Comparison of ENCODE assay signal across 14 cellular contexts in the genomic region with DNA sequence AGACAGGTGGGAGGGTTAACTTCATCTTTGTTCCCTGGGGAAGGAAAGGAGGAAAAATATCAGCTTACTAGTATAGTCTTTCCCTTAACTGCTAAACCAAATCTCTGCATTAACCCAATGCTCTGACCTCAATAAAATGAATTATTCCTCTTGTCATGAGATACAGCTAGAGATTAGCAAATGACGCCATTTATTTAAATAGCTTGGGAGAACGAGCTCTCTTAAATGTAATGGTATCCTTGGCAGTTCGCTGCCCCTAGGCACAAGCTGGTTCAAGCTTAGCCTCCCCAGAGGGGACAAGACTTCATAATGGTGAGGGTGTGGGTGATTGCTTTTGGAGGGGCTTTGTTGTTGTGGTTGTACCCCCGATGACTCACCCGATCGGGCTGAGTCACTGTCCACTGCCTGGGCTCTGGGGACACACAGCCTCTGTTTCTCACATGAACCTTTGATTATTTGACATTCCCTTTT. TPM values are rescaled to one million over a fixed set of nuclear protein-coding genes. Genes with fewer than 3 reads are reported as not detected.
A peak's percentile ranks its signal among the peaks of the same experiment; 100 is the strongest.
DNase-seq lines count a peak whose midpoint lies in the region; ATAC-seq and TF ChIP-seq lines count a peak whose summit lies in the region.
"Had no signal": no experiment of that assay in that cellular context is flagged by ENCODE, and none has a peak within 500 bp of the region (broad histone marks: within the 10 kb centered on the region; RNA-seq: fewer than 3 reads in every experiment).

No MANE protein-coding gene starts in this region.

- H3K4me3 ChIP-seq in breast epithelium (no peak overlapping the region), gastroesophageal sphincter (no peak overlapping the region)
- H3K4me3 ChIP-seq: lower lobe of right lung had no signal

- H3K36me3 ChIP-seq in breast epithelium (no peaks in the 10 kb centered on the region), gastroesophageal sphincter (peaks cover 0 to 43% of the 10 kb centered on the region in 2 donors)

- no peak for ATAC-seq in HG02759 (IDR thresholded peaks at IDR 0.05; ENCODE audit: unreplicated experiment)
- no peak for ATAC-seq in gastroesophageal sphincter
- ATAC-seq: lower lobe of right lung; stimulated activated naive B cell treated with anti-CD40 and anti-IgM and Interleukin-4, amounts not matched to agents 10 μg/mL and 1 μg/mL and 100 μg/mL, for 72 hours had no signal

- no peaks in the 10 kb centered on the region for H3K4me1 ChIP-seq in breast epithelium
- H3K4me1 ChIP-seq in gastroesophageal sphincter, result peaks cover 0 to 2% (median 0%) of the 10 kb centered on the region in 3 donors

- H3K27ac Mint-ChIP-seq in MCF 10A (ENCODE audit: low read depth, unreplicated experiment), result peak overlapping the region; percentile 50
- H3K27ac Mint-ChIP-seq in activated T-helper 1 cell treated with anti-CD3 and anti-CD28 coated beads, Interleukin-12 subunit alpha, Interleukin-12 subunit beta, Interleukin-2, Interleukin-4 antibody, amounts not matched to agents 30 ng/mL and 10 ng/mL and 1 ng/mL, durations not matched to agents 14 hours and 24 hours and 36 hours, result no peak overlapping the region
- H3K27ac Mint-ChIP-seq: stimulated activated naive B cell treated with anti-CD40 and anti-IgM and Interleukin-4, amounts not matched to agents 10 μg/mL and 1 μg/mL and 100 μg/mL, for 72 hours had no signal

- TF ChIP-seq EP300 in gastroesophageal sphincter (IDR thresholded peaks at IDR 0.05), result no peak

- BruUV-seq in MCF 10A (replicated peaks; lab: Mats Ljungman, UMichigan), result TSS peak; percentile 27

- POLR2A ChIA-PET in MCF 10A (lab: Yijun Ruan, JAX), result interaction anchor here (0.7 to 1.8 kb wide), 7 partner anchors 10 to 96 kb away, joined by 3 to 5 read pairs (median 5); a partner anchor contains a TSS

- TF ChIP-seq POLR2A in breast epithelium (IDR thresholded peaks at IDR 0.05), result no peak
- no peak for TF ChIP-seq POLR2A in gastroesophageal sphincter (IDR thresholded peaks at IDR 0.05)

- H3K4me3 Mint-ChIP-seq in MCF 10A (ENCODE audit: unreplicated experiment), result no peak overlapping the region
- H3K4me3 Mint-ChIP-seq in activated T-helper 1 cell treated with anti-CD3 and anti-CD28 coated beads, Interleukin-12 subunit alpha, Interleukin-12 subunit beta, Interleukin-2, Interleukin-4 antibody, amounts not matched to agents 30 ng/mL and 10 ng/mL and 1 ng/mL, durations not matched to agents 14 hours and 24 hours and 36 hours, result no peak overlapping the region
- H3K4me3 Mint-ChIP-seq: stimulated activated naive B cell treated with anti-CD40 and anti-IgM and Interleukin-4, amounts not matched to agents 10 μg/mL and 1 μg/mL and 100 μg/mL, for 72 hours had no signal

- intact Hi-C loops in MCF 10A (cut with micrococcal nuclease) (no loop called here), breast epithelium (cut with DNase I; ENCODE audit: low total_unique reads) (no loop called here)
- intact Hi-C loops in activated T-helper 1 cell treated with anti-CD3 and anti-CD28 coated beads, Interleukin-12 subunit alpha, Interleukin-12 subunit beta, Interleukin-2, Interleukin-4 antibody, amounts not matched to agents 30 ng/mL and 10 ng/mL and 1 ng/mL, durations not matched to agents 14 hours and 24 hours and 36 hours (cut with micrococcal nuclease), result no loop called here

- no peaks in the 10 kb centered on the region for H3K27me3 Mint-ChIP-seq in MCF 10A (ENCODE audit: insufficient read depth, unreplicated experiment)
- H3K27me3 Mint-ChIP-seq in activated T-helper 1 cell treated with anti-CD3 and anti-CD28 coated beads, Interleukin-12 subunit alpha, Interleukin-12 subunit beta, Interleukin-2, Interleukin-4 antibody, amounts not matched to agents 30 ng/mL and 10 ng/mL and 1 ng/mL, durations not matched to agents 14 hours and 24 hours and 36 hours (ENCODE audit: insufficient read depth), result no peaks in the 10 kb centered on the region
- H3K27me3 Mint-ChIP-seq: stimulated activated naive B cell treated with anti-CD40 and anti-IgM and Interleukin-4, amounts not matched to agents 10 μg/mL and 1 μg/mL and 100 μg/mL, for 72 hours had no signal

- WGBS in gastroesophageal sphincter (ENCODE audit: low coverage in 1 of 2), 2 donors, result 75 to 80% methylated on average over 3 to 5 of the region's 6 CpGs

- H3K9me3 ChIP-seq in breast epithelium, result no peaks in the 10 kb centered on the region
- no peaks in the 10 kb centered on the region for H3K9me3 ChIP-seq in gastroesophageal sphincter
- H3K9me3 ChIP-seq: lower lobe of right lung had no signal

- no peak for DNase-seq in MCF 10A (ENCODE audit: unreplicated experiment)
- DNase-seq in breast epithelium (ENCODE audit: low spot score in 2 of 2), result no peak
- peak; percentile 21 for DNase-seq in SW480 (ENCODE audit: low spot score)
- peak; percentile 89 for DNase-seq in foreskin melanocyte
- DNase-seq in NCI-H446 (lab: John Stamatoyannopoulos, UW), result no peak
- DNase-seq in activated T-helper 1 cell treated with anti-CD3 and anti-CD28 coated beads, Interleukin-12 subunit alpha, Interleukin-12 subunit beta, Interleukin-2, Interleukin-4 antibody, amounts not matched to agents 30 ng/mL and 10 ng/mL and 1 ng/mL, durations not matched to agents 14 hours and 24 hours and 36 hours (ENCODE audit: low spot score), result no peak
- DNase-seq: COR-L47; lower lobe of right lung; NCI-H2081; SIG-M5; stimulated activated naive B cell treated with anti-CD40 and anti-IgM and Interleukin-4, amounts not matched to agents 10 μg/mL and 1 μg/mL and 100 μg/mL, for 72 hours had no signal

- TF ChIP-seq CTCF in MCF 10A (IDR thresholded peaks at IDR 0.05; ENCODE audit: unreplicated experiment) (no peak), breast epithelium (IDR thresholded peaks at IDR 0.05) (no peak), gastroesophageal sphincter (IDR thresholded peaks at IDR 0.05) (no peak)

- H3K4me1 Mint-ChIP-seq in MCF 10A (ENCODE audit: insufficient read depth, unreplicated experiment), result peaks cover 18% of the 10 kb centered on the region
- H3K4me1 Mint-ChIP-seq in activated T-helper 1 cell treated with anti-CD3 and anti-CD28 coated beads, Interleukin-12 subunit alpha, Interleukin-12 subunit beta, Interleukin-2, Interleukin-4 antibody, amounts not matched to agents 30 ng/mL and 10 ng/mL and 1 ng/mL, durations not matched to agents 14 hours and 24 hours and 36 hours (ENCODE audit: low read depth), result peaks cover 33% of the 10 kb centered on the region

- CTCF ChIA-PET in MCF 10A (lab: Yijun Ruan, JAX), result interaction anchor here (1.2 to 2.5 kb wide), 3 partner anchors 10 to 15 kb away, joined by 4 to 15 read pairs (median 7); no protein-coding TSS in a partner anchor

- H3K36me3 Mint-ChIP-seq in MCF 10A (ENCODE audit: insufficient read depth, unreplicated experiment), result no peaks in the 10 kb centered on the region
- H3K36me3 Mint-ChIP-seq in activated T-helper 1 cell treated with anti-CD3 and anti-CD28 coated beads, Interleukin-12 subunit alpha, Interleukin-12 subunit beta, Interleukin-2, Interleukin-4 antibody, amounts not matched to agents 30 ng/mL and 10 ng/mL and 1 ng/mL, durations not matched to agents 14 hours and 24 hours and 36 hours (ENCODE audit: low read depth), result peaks cover 18% of the 10 kb centered on the region

- H3K27ac ChIP-seq in breast epithelium, result no peak overlapping the region
- H3K27ac ChIP-seq in gastroesophageal sphincter, result no peak overlapping the region
- H3K27ac ChIP-seq: foreskin keratinocyte, lower lobe of right lung had no signal

- H3K9me3 Mint-ChIP-seq in MCF 10A (ENCODE audit: unreplicated experiment), result no peaks in the 10 kb centered on the region
- no peaks in the 10 kb centered on the region for H3K9me3 Mint-ChIP-seq in activated T-helper 1 cell treated with anti-CD3 and anti-CD28 coated beads, Interleukin-12 subunit alpha, Interleukin-12 subunit beta, Interleukin-2, Interleukin-4 antibody, amounts not matched to agents 30 ng/mL and 10 ng/mL and 1 ng/mL, durations not matched to agents 14 hours and 24 hours and 36 hours
- H3K9me3 Mint-ChIP-seq: stimulated activated naive B cell treated with anti-CD40 and anti-IgM and Interleukin-4, amounts not matched to agents 10 μg/mL and 1 μg/mL and 100 μg/mL, for 72 hours had no signal

- H3K27me3 ChIP-seq in breast epithelium (no peaks in the 10 kb centered on the region), gastroesophageal sphincter (no peaks in the 10 kb centered on the region)
- H3K27me3 ChIP-seq: foreskin keratinocyte had no signal

RNA-seq across cellular contexts. Expression of a gene that starts 19.6 kb away (rescaled TPM):
- 12.2 and 13.1 TPM in 2 replicates for total RNA-seq in MCF 10A (2022)
- 10 to 100 TPM; 15.7 to 22.9 (median 18.9) TPM for total RNA-seq in breast epithelium
- 10 to 100 TPM; 12.5 to 22.7 (median 17.2) TPM for total RNA-seq in gastroesophageal sphincter
- 14.3 and 17.8 TPM in 2 replicates for total RNA-seq in activated T-helper 1 cell treated with anti-CD3 and anti-CD28 coated beads, Interleukin-12 subunit alpha, Interleukin-12 subunit beta, Interleukin-2, Interleukin-4 antibody, amounts not matched to agents 30 ng/mL and 10 ng/mL and 1 ng/mL, durations not matched to agents 14 hours and 24 hours and 36 hours

RNA-seq across cellular contexts. Expression of a gene that starts 34.1 kb away (rescaled TPM):
- total RNA-seq in MCF 10A (2022) (0.28 and 0.66 TPM in 2 replicates), breast epithelium (10 to 100 TPM in 2 of 3 donors, 1 to 10 TPM in 1; 1.3 to 24.0 (median 17.7) TPM), gastroesophageal sphincter (10 to 100 TPM in 1 of 4 donors, 1 to 10 TPM in 3; 2.5 to 10.0 (median 5.6) TPM)
- total RNA-seq in activated T-helper 1 cell treated with anti-CD3 and anti-CD28 coated beads, Interleukin-12 subunit alpha, Interleukin-12 subunit beta, Interleukin-2, Interleukin-4 antibody, amounts not matched to agents 30 ng/mL and 10 ng/mL and 1 ng/mL, durations not matched to agents 14 hours and 24 hours and 36 hours, result 5.7 and 6.0 TPM in 2 replicates

Comparison
In these comparisons a context has a peak if more than half of its experiments do, and no peak if none do; other contexts are left out.
1. DNase-seq: peak in SW480 (single experiment) and foreskin melanocyte (single experiment); none in MCF 10A (single experiment), breast epithelium (0 of 2), NCI-H446 (0 of 2) and activated T-helper 1 cell treated with anti-CD3 and anti-CD28 coated beads, Interleukin-12 subunit alpha, Interleukin-12 subunit beta, Interleukin-2, Interleukin-4 antibody, amounts not matched to agents 30 ng/mL and 10 ng/mL and 1 ng/mL, durations not matched to agents 14 hours and 24 hours and 36 hours (single experiment).